13 cellular contexts compared by ENCODE assay signal in genomic region chr1:167082511-167083027, GRCh38. TPM values are rescaled to one million over a fixed set of nuclear protein-coding genes. Genes with fewer than 3 reads are reported as not detected.
A peak's percentile ranks its signal among the peaks of the same experiment; 100 is the strongest.
DNase-seq lines count a peak whose midpoint lies in the region; ATAC-seq, FAIRE-seq and TF ChIP-seq lines count a peak whose summit lies in the region.
"Had no signal": no experiment of that assay in that cellular context is flagged by ENCODE, and none has a peak within 500 bp of the region (broad histone marks: within the 10 kb centered on the region; RNA-seq: fewer than 3 reads in every experiment).

No MANE protein-coding gene starts in this region.

- no peak overlapping the region for H3K4me3 Mint-ChIP-seq in immature natural killer cell
- H3K4me3 Mint-ChIP-seq: memory B cell had no signal

- peaks cover 0 to 1% (median 0%) of the 10 kb centered on the region in 3 donors for H3K27me3 Mint-ChIP-seq in immature natural killer cell (ENCODE audit: low read depth in 3 of 3)

- peak; percentile 10 for DNase-seq in EL
- peak; percentile 52 for DNase-seq in NCI-H146 (lab: John Stamatoyannopoulos, UW)
- no peak for DNase-seq in NCI-H345 treated with DMSO at 0.1 percent for 48 hours (lab: John Stamatoyannopoulos, UW; ENCODE audit: unreplicated experiment)
- no peak for DNase-seq in immature natural killer cell
- DNase-seq in H54 (ENCODE audit: insufficient read length, low spot score): no peak
- DNase-seq: activated effector memory CD4-positive, alpha-beta T cell treated with Interleukin-2 at 50 U/mL for 16 hours; cerebellar nuclear complex; NCI-H187; tibial artery had no signal

- no peak overlapping the region for H3K4me3 ChIP-seq in muscle layer of duodenum (ENCODE audit: low read depth in 1 of 2, low read length in 2 of 2)
- H3K4me3 ChIP-seq: tibial artery had no signal

- H3K4me1 Mint-ChIP-seq in immature natural killer cell: peaks cover 24% of the 10 kb centered on the region in 2 donors
- H3K4me1 Mint-ChIP-seq: memory B cell had no signal

- no peak for TF ChIP-seq POLR2A in H54 (IDR thresholded peaks at IDR 0.05; ENCODE audit: low read depth, low read length)

- H3K27me3 ChIP-seq in muscle layer of duodenum (ENCODE audit: low read depth, low read length): no peaks in the 10 kb centered on the region

- no peak for ATAC-seq in HG02852 (IDR thresholded peaks at IDR 0.05; ENCODE audit: unreplicated experiment)

- H3K27ac ChIP-seq in muscle layer of duodenum (ENCODE audit: low read length): peak overlapping the region; percentile 85
- H3K27ac ChIP-seq: tibial artery had no signal

- H3K27ac Mint-ChIP-seq in immature natural killer cell: peak overlapping the region in 1 of 6 donors; percentile 29
- H3K27ac Mint-ChIP-seq: memory B cell had no signal

- H3K36me3 ChIP-seq in muscle layer of duodenum (ENCODE audit: control insufficient read depth in 1 of 2, insufficient read depth in 2 of 2, low read length in 2 of 2): no peaks in the 10 kb centered on the region
- H3K36me3 ChIP-seq: tibial artery had no signal

- FAIRE-seq in colon (lab: Jason Lieb, UNC) (peak; percentile 80), H54 (lab: Jason Lieb, UNC) (no peak)

- no peaks in the 10 kb centered on the region for H3K4me1 ChIP-seq in muscle layer of duodenum (ENCODE audit: control insufficient read depth in 1 of 2, insufficient read depth in 2 of 2, low read length in 2 of 2)
- H3K4me1 ChIP-seq: tibial artery had no signal

- H3K36me3 Mint-ChIP-seq in immature natural killer cell: peaks cover 2 to 19% (median 8%) of the 10 kb centered on the region in 3 donors
- H3K36me3 Mint-ChIP-seq: memory B cell had no signal

- H3K9me3 Mint-ChIP-seq in immature natural killer cell: no peaks in the 10 kb centered on the region
- H3K9me3 Mint-ChIP-seq: memory B cell had no signal

- no peaks in the 10 kb centered on the region for H3K9me3 ChIP-seq in muscle layer of duodenum (ENCODE audit: control insufficient read depth in 1 of 2, low read length in 2 of 2)
- H3K9me3 ChIP-seq: tibial artery had no signal

RNA-seq across cellular contexts. Expression of gene GPA33, which starts 7.6 kb away (rescaled TPM):
- 10 to 100 TPM in 1 of 3 donors, 1 to 10 TPM in 2; 6.7 to 23.8 (median 7.7) TPM for polyA plus RNA-seq in immature natural killer cell

RNA-seq across cellular contexts. Expression of gene STYXL2, which starts 11.3 kb away (rescaled TPM):
- not detected for polyA plus RNA-seq in immature natural killer cell

Comparison
In these comparisons a context has a peak if more than half of its experiments do, and no peak if none do; other contexts are left out.
1. DNase-seq: peak in EL (single experiment) and NCI-H146 (single experiment); none in NCI-H345 treated with DMSO at 0.1 percent for 48 hours (single experiment), immature natural killer cell (0 of 3) and H54 (single experiment).